Comparison of ENCODE assay signal across 21 cellular contexts in the genomic region with DNA sequence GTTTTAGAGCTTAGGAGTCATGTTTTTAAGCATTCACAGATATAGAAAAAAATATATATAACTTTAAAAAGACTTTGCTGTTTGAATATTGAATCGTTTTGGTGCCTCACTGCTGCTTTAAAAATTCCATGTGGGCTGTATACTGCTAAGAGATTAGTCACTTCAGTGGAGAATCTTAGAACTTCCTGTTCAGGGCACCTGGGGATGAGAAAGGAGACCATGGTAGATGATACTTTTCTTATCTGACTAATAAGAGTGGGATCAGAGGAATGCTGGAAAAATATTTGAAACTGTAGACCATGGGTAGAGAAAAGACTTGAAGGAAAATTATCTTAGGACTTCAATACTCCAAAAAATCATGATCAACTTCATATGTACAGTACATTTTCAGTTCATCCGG.
"Had no signal": no experiment of that assay in that cellular context is flagged by ENCODE, and none has a peak within 500 bp of the region (broad histone marks: within the 10 kb centered on the region; RNA-seq: fewer than 3 reads in every experiment).

No MANE protein-coding gene starts in this region.

- H3K9me3 ChIP-seq: colonic mucosa, esophagus squamous epithelium, left lung, vagina had no signal

- H3K27me3 ChIP-seq: colonic mucosa, dorsolateral prefrontal cortex, esophagus squamous epithelium, left lung, right lobe of liver, vagina had no signal

- H3K4me3 ChIP-seq: colonic mucosa, dorsolateral prefrontal cortex, esophagus squamous epithelium, left lung, lung, right lobe of liver, vagina had no signal

- DNase-seq: activated CD4-positive, alpha-beta memory T cell treated with anti-CD3 and anti-CD28 coated beads for 36 hours; activated CD4-positive, alpha-beta T cell treated with anti-CD3 and anti-CD28 coated beads for 48 hours; activated CD4-positive, CD25-positive, alpha-beta regulatory T cell; activated effector memory CD4-positive, alpha-beta T cell treated with anti-CD3 and anti-CD28 coated beads, Interleukin-2, amount 50 U/mL, for 16 hours; activated naive CD4-positive, alpha-beta T cell treated with anti-CD3 and anti-CD28 coated beads, Interleukin-2, amount 10 ng/mL, durations not matched to agents 7 days and 5 days; activated T-cell treated with anti-CD3 and anti-CD28 coated beads, Interleukin-2, amount 50 U/mL, for 72 hours; colonic mucosa; dorsolateral prefrontal cortex; esophagus squamous epithelium; kidney; left lung; naive thymus-derived CD4-positive, alpha-beta T cell; occipital lobe; right lobe of liver; small intestine; stimulated activated CD4-positive, alpha-beta T cell treated with anti-CD3 and anti-CD28 coated beads, Interleukin-2, amount 100 ng/mL, for 48 hours; stimulated activated CD8-positive, alpha-beta memory T cell treated with anti-CD3 and anti-CD28 coated beads, Interleukin-4, amount 100 ng/mL, for 48 hours; stimulated activated naive B cell treated with anti-CD40 and anti-IgM and Interleukin-4, amounts not matched to agents 10 μg/mL and 1 μg/mL and 100 μg/mL, for 72 hours; T-helper 17 cell had no signal

- H3K36me3 ChIP-seq: colonic mucosa, esophagus squamous epithelium, left lung, right lobe of liver, vagina had no signal
